1 cellular context compared by ENCODE assay signal in the genomic region with DNA sequence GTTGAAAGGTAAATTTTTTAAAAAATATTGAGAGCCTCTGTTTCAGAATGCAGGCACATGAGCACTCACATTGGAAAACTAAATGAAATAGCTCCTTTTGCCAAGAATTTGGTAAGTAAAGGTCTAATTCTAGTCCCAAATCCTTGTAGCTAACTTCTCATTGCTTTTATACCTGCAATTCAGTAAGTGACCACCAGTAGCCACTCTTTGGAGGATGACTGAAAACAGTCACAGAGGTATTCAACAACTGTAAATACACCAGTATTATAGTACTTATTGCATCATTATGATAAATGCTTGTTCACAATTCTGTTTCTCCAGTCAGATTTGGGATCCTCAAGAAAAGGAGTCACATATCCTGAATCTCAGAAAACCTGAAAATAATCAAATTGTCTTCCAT.
TF ChIP-seq lines count a peak whose summit lies in the region.

No MANE protein-coding gene starts in this region.

TF ChIP-seq in GM23338, 12 proteins besides CTCF, POLR2A, EP300 and RAD21 (continued from another document):
- TF ChIP-seq, protein P1, sequence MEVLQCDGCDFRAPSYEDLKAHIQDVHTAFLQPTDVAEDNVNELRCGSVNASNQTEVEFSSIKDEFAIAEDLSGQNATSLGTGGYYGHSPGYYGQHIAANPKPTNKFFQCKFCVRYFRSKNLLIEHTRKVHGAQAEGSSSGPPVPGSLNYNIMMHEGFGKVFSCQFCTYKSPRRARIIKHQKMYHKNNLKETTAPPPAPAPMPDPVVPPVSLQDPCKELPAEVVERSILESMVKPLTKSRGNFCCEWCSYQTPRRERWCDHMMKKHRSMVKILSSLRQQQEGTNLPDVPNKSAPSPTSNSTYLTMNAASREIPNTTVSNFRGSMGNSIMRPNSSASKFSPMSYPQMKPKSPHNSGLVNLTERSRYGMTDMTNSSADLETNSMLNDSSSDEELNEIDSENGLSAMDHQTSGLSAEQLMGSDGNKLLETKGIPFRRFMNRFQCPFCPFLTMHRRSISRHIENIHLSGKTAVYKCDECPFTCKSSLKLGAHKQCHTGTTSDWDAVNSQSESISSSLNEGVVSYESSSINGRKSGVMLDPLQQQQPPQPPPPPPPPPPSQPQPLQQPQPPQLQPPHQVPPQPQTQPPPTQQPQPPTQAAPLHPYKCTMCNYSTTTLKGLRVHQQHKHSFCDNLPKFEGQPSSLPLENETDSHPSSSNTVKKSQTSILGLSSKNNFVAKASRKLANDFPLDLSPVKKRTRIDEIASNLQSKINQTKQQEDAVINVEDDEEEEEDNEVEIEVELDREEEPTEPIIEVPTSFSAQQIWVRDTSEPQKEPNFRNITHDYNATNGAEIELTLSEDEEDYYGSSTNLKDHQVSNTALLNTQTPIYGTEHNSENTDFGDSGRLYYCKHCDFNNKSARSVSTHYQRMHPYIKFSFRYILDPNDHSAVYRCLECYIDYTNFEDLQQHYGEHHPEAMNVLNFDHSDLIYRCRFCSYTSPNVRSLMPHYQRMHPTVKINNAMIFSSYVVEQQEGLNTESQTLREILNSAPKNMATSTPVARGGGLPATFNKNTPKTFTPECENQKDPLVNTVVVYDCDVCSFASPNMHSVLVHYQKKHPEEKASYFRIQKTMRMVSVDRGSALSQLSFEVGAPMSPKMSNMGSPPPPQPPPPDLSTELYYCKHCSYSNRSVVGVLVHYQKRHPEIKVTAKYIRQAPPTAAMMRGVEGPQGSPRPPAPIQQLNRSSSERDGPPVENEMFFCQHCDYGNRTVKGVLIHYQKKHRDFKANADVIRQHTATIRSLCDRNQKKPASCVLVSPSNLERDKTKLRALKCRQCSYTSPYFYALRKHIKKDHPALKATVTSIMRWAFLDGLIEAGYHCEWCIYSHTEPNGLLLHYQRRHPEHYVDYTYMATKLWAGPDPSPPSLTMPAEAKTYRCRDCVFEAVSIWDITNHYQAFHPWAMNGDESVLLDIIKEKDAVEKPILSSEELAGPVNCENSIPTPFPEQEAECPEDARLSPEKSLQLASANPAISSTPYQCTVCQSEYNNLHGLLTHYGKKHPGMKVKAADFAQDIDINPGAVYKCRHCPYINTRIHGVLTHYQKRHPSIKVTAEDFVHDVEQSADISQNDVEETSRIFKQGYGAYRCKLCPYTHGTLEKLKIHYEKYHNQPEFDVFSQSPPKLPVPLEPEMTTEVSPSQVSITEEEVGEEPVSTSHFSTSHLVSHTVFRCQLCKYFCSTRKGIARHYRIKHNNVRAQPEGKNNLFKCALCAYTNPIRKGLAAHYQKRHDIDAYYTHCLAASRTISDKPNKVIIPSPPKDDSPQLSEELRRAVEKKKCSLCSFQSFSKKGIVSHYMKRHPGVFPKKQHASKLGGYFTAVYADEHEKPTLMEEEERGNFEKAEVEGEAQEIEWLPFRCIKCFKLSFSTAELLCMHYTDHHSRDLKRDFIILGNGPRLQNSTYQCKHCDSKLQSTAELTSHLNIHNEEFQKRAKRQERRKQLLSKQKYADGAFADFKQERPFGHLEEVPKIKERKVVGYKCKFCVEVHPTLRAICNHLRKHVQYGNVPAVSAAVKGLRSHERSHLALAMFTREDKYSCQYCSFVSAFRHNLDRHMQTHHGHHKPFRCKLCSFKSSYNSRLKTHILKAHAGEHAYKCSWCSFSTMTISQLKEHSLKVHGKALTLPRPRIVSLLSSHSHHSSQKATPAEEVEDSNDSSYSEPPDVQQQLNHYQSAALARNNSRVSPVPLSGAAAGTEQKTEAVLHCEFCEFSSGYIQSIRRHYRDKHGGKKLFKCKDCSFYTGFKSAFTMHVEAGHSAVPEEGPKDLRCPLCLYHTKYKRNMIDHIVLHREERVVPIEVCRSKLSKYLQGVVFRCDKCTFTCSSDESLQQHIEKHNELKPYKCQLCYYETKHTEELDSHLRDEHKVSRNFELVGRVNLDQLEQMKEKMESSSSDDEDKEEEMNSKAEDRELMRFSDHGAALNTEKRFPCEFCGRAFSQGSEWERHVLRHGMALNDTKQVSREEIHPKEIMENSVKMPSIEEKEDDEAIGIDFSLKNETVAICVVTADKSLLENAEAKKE (CRISPR knock-in tag; IDR thresholded peaks at IDR 0.05), result no peak
- TF ChIP-seq JUNB (IDR thresholded peaks at IDR 0.05; ENCODE audit: unreplicated experiment), result no peak
- no peak for TF ChIP-seq POLR2AphosphoS5 (IDR thresholded peaks at IDR 0.05; ENCODE audit: low read depth)
- TF ChIP-seq CREB1 (CRISPR knock-in tag; IDR thresholded peaks at IDR 0.05; ENCODE audit: low read depth), result no peak
